Comparison of ENCODE assay signal across 1 cellular context in genomic region chrX:118499295-118499694, GRCh38.
A peak's percentile ranks its signal among the peaks of the same experiment; 100 is the strongest.
TF ChIP-seq lines count a peak whose summit lies in the region.

No MANE protein-coding gene starts in this region.

TF ChIP-seq in H1, 55 proteins besides CTCF, POLR2A, EP300 and RAD21:
- peak; percentile 37; the same call in 1 of the 2 replicates for TF ChIP-seq TEAD4 (IDR thresholded peaks at IDR 0.05; ENCODE audit: low read depth, low read length)
- TF ChIP-seq NANOG (IDR thresholded peaks at IDR 0.05; ENCODE audit: insufficient read depth, low read depth, low read length, poor library complexity, severe bottlenecking) = no peak
- TF ChIP-seq TAF1 (IDR thresholded peaks at IDR 0.05; ENCODE audit: low read depth, low read length) = 0 out of 2 replicates have a peak, but pooled peaks have one; percentile 37
